ENCODE assay signal across 10 cellular contexts in genomic region chr3:2156244-2156847, GRCh38. TPM values are rescaled to one million over a fixed set of nuclear protein-coding genes. Genes with fewer than 3 reads are reported as not detected.
DNase-seq lines count a peak whose midpoint lies in the region; ATAC-seq and TF ChIP-seq lines count a peak whose summit lies in the region.
"Had no signal": no experiment of that assay in that cellular context is flagged by ENCODE, and none has a peak within 500 bp of the region (broad histone marks: within the 10 kb centered on the region; RNA-seq: fewer than 3 reads in every experiment).

No MANE protein-coding gene starts in this region.

- H3K27ac ChIP-seq in right lobe of liver = no peak overlapping the region

- no peaks in the 10 kb centered on the region for H3K9me3 ChIP-seq in right lobe of liver

- H3K36me3 Mint-ChIP-seq in activated CD4-positive, alpha-beta T cell treated with anti-CD3 and anti-CD28 coated beads, Interleukin-2, amount 10 ng/mL, durations not matched to agents 24 days and 14 days (ENCODE audit: low read depth) = no peaks in the 10 kb centered on the region
- H3K36me3 Mint-ChIP-seq in stimulated activated memory B cell treated with anti-CD40 and anti-IgM and Interleukin-4, amounts not matched to agents 10 μg/mL and 1 μg/mL and 100 μg/mL, for 72 hours = no peaks in the 10 kb centered on the region

- no peaks in the 10 kb centered on the region for H3K27me3 Mint-ChIP-seq in activated CD4-positive, alpha-beta T cell treated with anti-CD3 and anti-CD28 coated beads, Interleukin-2, amount 10 ng/mL, durations not matched to agents 24 days and 14 days
- no peaks in the 10 kb centered on the region for H3K27me3 Mint-ChIP-seq in stimulated activated memory B cell treated with anti-CD40 and anti-IgM and Interleukin-4, amounts not matched to agents 10 μg/mL and 1 μg/mL and 100 μg/mL, for 72 hours
- H3K27me3 Mint-ChIP-seq: activated B cell treated with CpG ODN at 0.5 μM for 24 hours had no signal

- WGBS in right lobe of liver (ENCODE audit: insufficient coverage, low coverage, low lambda C conversion rate, missing lambda C conversion rate) = 25% methylated on average over 19 of the region's 19 CpGs

- no peaks in the 10 kb centered on the region for H3K4me1 Mint-ChIP-seq in activated CD4-positive, alpha-beta T cell treated with anti-CD3 and anti-CD28 coated beads, Interleukin-2, amount 10 ng/mL, durations not matched to agents 24 days and 14 days
- no peaks in the 10 kb centered on the region for H3K4me1 Mint-ChIP-seq in stimulated activated memory B cell treated with anti-CD40 and anti-IgM and Interleukin-4, amounts not matched to agents 10 μg/mL and 1 μg/mL and 100 μg/mL, for 72 hours
- H3K4me1 Mint-ChIP-seq: activated B cell treated with CpG ODN at 0.5 μM for 24 hours had no signal

- no peaks in the 10 kb centered on the region for H3K36me3 ChIP-seq in right lobe of liver

- peak; percentile 66 for ATAC-seq in HG03045 (IDR thresholded peaks at IDR 0.05; ENCODE audit: unreplicated experiment)
- peak; percentile 23 to 42 (median 36) for ATAC-seq in right lobe of liver
- no peak for ATAC-seq in HG03457 (IDR thresholded peaks at IDR 0.05; ENCODE audit: unreplicated experiment)
- no peak for ATAC-seq in GM19328 (IDR thresholded peaks at IDR 0.05; ENCODE audit: unreplicated experiment)
- ATAC-seq in stimulated activated memory B cell treated with anti-CD40 and anti-IgM and Interleukin-4, amounts not matched to agents 10 μg/mL and 1 μg/mL and 100 μg/mL, for 72 hours = no peak

- no peak overlapping the region for H3K4me3 ChIP-seq in right lobe of liver

- no peak for TF ChIP-seq POLR2A in right lobe of liver (IDR thresholded peaks at IDR 0.05)

- H3K27ac Mint-ChIP-seq in activated CD4-positive, alpha-beta T cell treated with anti-CD3 and anti-CD28 coated beads, Interleukin-2, amount 10 ng/mL, durations not matched to agents 24 days and 14 days = no peak overlapping the region
- H3K27ac Mint-ChIP-seq in stimulated activated memory B cell treated with anti-CD40 and anti-IgM and Interleukin-4, amounts not matched to agents 10 μg/mL and 1 μg/mL and 100 μg/mL, for 72 hours = no peak overlapping the region
- H3K27ac Mint-ChIP-seq: activated B cell treated with CpG ODN at 0.5 μM for 24 hours had no signal

- no peaks in the 10 kb centered on the region for H3K9me3 Mint-ChIP-seq in activated CD4-positive, alpha-beta T cell treated with anti-CD3 and anti-CD28 coated beads, Interleukin-2, amount 10 ng/mL, durations not matched to agents 24 days and 14 days
- peaks cover 2% of the 10 kb centered on the region for H3K9me3 Mint-ChIP-seq in stimulated activated memory B cell treated with anti-CD40 and anti-IgM and Interleukin-4, amounts not matched to agents 10 μg/mL and 1 μg/mL and 100 μg/mL, for 72 hours

- DNase-seq in activated CD4-positive, alpha-beta T cell treated with anti-CD3 and anti-CD28 coated beads, Interleukin-2, amount 10 ng/mL, durations not matched to agents 24 days and 14 days = peak; percentile 56
- no peak for DNase-seq in activated CD4-positive, alpha-beta T cell treated with anti-CD3 and anti-CD28 coated beads, Interleukin-2, amount 50 U/mL, for 1 hour
- DNase-seq in UCSD-AML1 (lab: John Stamatoyannopoulos, UW; ENCODE audit: unreplicated experiment) (peak; percentile 18), right lobe of liver (no peak)
- DNase-seq: activated B cell treated with CpG ODN at 0.5 μM for 24 hours had no signal

- intact Hi-C loops in activated CD4-positive, alpha-beta T cell treated with anti-CD3 and anti-CD28 coated beads, Interleukin-2, amount 10 ng/mL, durations not matched to agents 24 days and 14 days (cut with micrococcal nuclease) = no loop called here
- intact Hi-C loops in right lobe of liver (cut with DNase I) = no loop called here

- H3K4me3 Mint-ChIP-seq in activated CD4-positive, alpha-beta T cell treated with anti-CD3 and anti-CD28 coated beads, Interleukin-2, amount 10 ng/mL, durations not matched to agents 24 days and 14 days = no peak overlapping the region
- H3K4me3 Mint-ChIP-seq in stimulated activated memory B cell treated with anti-CD40 and anti-IgM and Interleukin-4, amounts not matched to agents 10 μg/mL and 1 μg/mL and 100 μg/mL, for 72 hours = no peak overlapping the region
- H3K4me3 Mint-ChIP-seq: activated B cell treated with CpG ODN at 0.5 μM for 24 hours had no signal

- no peaks in the 10 kb centered on the region for H3K4me1 ChIP-seq in right lobe of liver

- peak in 3 of 4 donors; percentile 30 to 48 (median 35) for TF ChIP-seq CTCF in right lobe of liver (IDR thresholded peaks at IDR 0.05)

- no peaks in the 10 kb centered on the region for H3K27me3 ChIP-seq in right lobe of liver

RNA-seq across cellular contexts. Expression of gene CNTN4, which starts 57.7 kb away (rescaled TPM):
- not detected in 2 replicates for total RNA-seq in activated CD4-positive, alpha-beta T cell treated with anti-CD3 and anti-CD28 coated beads, Interleukin-2, amount 10 ng/mL, durations not matched to agents 24 days and 14 days
- total RNA-seq in right lobe of liver = 1 to 10 TPM; 1.5 to 3.9 (median 1.7) TPM
- total RNA-seq: activated B cell treated with CpG ODN at 0.5 μM for 24 hours, myocyte had no signal

Comparison
In these comparisons a context has a peak if more than half of its experiments do, and no peak if none do; other contexts are left out.
1. DNase-seq: peak in activated CD4-positive, alpha-beta T cell treated with anti-CD3 and anti-CD28 coated beads, Interleukin-2, amount 10 ng/mL, durations not matched to agents 24 days and 14 days (single experiment) and UCSD-AML1 (single experiment); none in activated CD4-positive, alpha-beta T cell treated with anti-CD3 and anti-CD28 coated beads, Interleukin-2, amount 50 U/mL, for 1 hour (single experiment) and right lobe of liver (0 of 3).
2. ATAC-seq: peak in HG03045 (single experiment) and right lobe of liver (4 of 4); none in HG03457 (single experiment), GM19328 (single experiment) and stimulated activated memory B cell treated with anti-CD40 and anti-IgM and Interleukin-4, amounts not matched to agents 10 μg/mL and 1 μg/mL and 100 μg/mL, for 72 hours (single experiment).